24 cellular contexts compared by ENCODE assay signal in the genomic region with DNA sequence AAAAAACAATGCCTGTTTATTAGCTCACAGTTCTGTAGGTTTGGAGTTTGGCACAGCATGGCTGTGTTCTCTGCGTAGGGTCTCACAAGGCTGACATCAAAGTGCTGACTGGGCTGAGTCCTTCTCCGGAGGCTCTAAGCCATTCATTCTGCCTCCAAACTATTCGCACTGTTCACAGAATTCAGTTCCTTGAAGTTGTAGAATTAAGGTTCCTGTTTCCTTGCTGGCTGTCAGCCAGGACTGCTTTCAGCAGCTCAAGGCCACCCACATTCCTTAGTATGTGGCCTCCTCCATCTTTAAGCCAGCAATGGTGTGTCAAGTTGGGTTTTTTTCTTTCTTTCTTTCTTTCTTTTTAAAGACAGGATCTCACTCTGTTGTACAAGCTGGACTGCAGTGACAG.
"Had no signal": no experiment of that assay in that cellular context is flagged by ENCODE, and none has a peak within 500 bp of the region (broad histone marks: within the 10 kb centered on the region; RNA-seq: fewer than 3 reads in every experiment).

No MANE protein-coding gene starts in this region.

- H3K36me3 Mint-ChIP-seq: activated naive CD4-positive, alpha-beta T cell treated with anti-CD3 and anti-CD28 coated beads, Interleukin-2, amount 50 U/mL, for 72 hours; type B pancreatic cell had no signal

- DNase-seq: activated CD4-positive, alpha-beta T cell treated with anti-CD3 and anti-CD28 coated beads for 1 hour; activated CD4-positive, alpha-beta T cell treated with anti-CD3 and anti-CD28 coated beads, Interleukin-2, amount 50 U/mL, for 1 hour; activated T-cell treated with anti-CD3 and anti-CD28 coated beads, Interleukin-2, amount 50 U/mL, for 24 hours; brain microvascular endothelial cell; caudate nucleus; dorsolateral prefrontal cortex; foreskin fibroblast; heart right ventricle; lower lobe of right lung; mesendoderm; naive B cell; occipital lobe; posterior cingulate gyrus; spleen; stimulated activated CD4-positive, alpha-beta T cell treated with anti-CD3 and anti-CD28 coated beads, Interleukin-4, amount 100 ng/mL, for 1 hour; stimulated activated naive CD4-positive, alpha-beta T cell treated with Interleukin-2 at 50 U/mL for 16 hours; T-helper 2 cell had no signal

- H3K4me3 ChIP-seq: ascending aorta, dorsolateral prefrontal cortex, heart right ventricle, lower lobe of right lung, spleen, thoracic aorta, vagina had no signal

- H3K9me3 ChIP-seq: ascending aorta, lower lobe of right lung, thoracic aorta, vagina had no signal

- H3K4me3 Mint-ChIP-seq: activated T-cell treated with anti-CD3 and anti-CD28 coated beads, Interleukin-2, amount 50 U/mL, for 24 hours; activated T-helper 17 cell treated with anti-CD3 and anti-CD28 coated beads, Interleukin-2, amount 50 U/mL, for 72 hours; naive B cell; neural crest cell; type B pancreatic cell had no signal

- H3K4me1 Mint-ChIP-seq: activated T-helper 17 cell treated with anti-CD3 and anti-CD28 coated beads, Interleukin-2, amount 50 U/mL, for 72 hours; naive B cell; neural crest cell had no signal

- H3K4me1 ChIP-seq: ascending aorta, heart right ventricle, lower lobe of right lung, spleen, vagina had no signal

- H3K27ac Mint-ChIP-seq: activated naive CD4-positive, alpha-beta T cell treated with anti-CD3 and anti-CD28 coated beads, Interleukin-2, amount 50 U/mL, for 72 hours; activated T-cell treated with anti-CD3 and anti-CD28 coated beads, Interleukin-2, amount 50 U/mL, for 24 hours; activated T-helper 17 cell treated with anti-CD3 and anti-CD28 coated beads, Interleukin-2, amount 50 U/mL, for 72 hours; naive B cell; type B pancreatic cell had no signal

- H3K9me3 Mint-ChIP-seq: activated T-cell treated with anti-CD3 and anti-CD28 coated beads, Interleukin-2, amount 50 U/mL, for 24 hours had no signal

- H3K36me3 ChIP-seq: ascending aorta, brain microvascular endothelial cell, heart right ventricle, lower lobe of right lung, spleen, thoracic aorta, vagina had no signal

- ATAC-seq: activated naive CD4-positive, alpha-beta T cell treated with anti-CD3 and anti-CD28 coated beads, Interleukin-2, amount 50 U/mL, for 72 hours; activated T-helper 17 cell treated with anti-CD3 and anti-CD28 coated beads, Interleukin-2, amount 50 U/mL, for 72 hours; heart right ventricle; lower lobe of right lung had no signal
